1 cellular context compared by ENCODE assay signal in the genomic region with DNA sequence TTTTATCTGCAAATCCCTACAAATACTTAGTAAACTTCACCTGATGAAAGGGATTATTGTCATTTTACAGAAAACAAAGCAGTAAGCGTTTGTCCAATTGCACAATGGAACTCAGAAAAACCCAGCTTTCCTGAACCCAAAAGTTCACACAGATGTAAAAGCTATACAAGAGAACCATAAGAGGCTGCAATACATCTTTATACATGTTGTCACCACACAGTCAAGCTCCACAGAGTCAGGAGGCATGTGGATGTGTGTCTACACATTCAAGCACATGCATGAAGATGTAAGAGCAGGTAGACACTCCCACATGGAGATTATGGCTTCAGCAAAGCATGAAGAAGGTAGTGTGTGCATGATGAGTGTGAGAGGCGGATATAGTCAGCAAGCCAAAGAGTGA.
TF ChIP-seq lines count a peak whose summit lies in the region.

No MANE protein-coding gene starts in this region.

TF ChIP-seq in K562, 482 proteins besides CTCF, POLR2A, EP300 and RAD21 (continued from another document):
- TF ChIP-seq TCF3 (CRISPR knock-in tag; IDR thresholded peaks at IDR 0.05), result no peak
